ENCODE assay signal across 13 cellular contexts in genomic region chr11:65379698-65380459, GRCh38. TPM values are rescaled to one million over a fixed set of nuclear protein-coding genes. Genes with fewer than 3 reads are reported as not detected.
DNase-seq lines count a peak whose midpoint lies in the region; ATAC-seq, FAIRE-seq and TF ChIP-seq lines count a peak whose summit lies in the region.
"Had no signal": no experiment of that assay in that cellular context is flagged by ENCODE, and none has a peak within 500 bp of the region (broad histone marks: within the 10 kb centered on the region; RNA-seq: fewer than 3 reads in every experiment).

No MANE protein-coding gene starts in this region.

- peaks cover 17% of the 10 kb centered on the region for H3F3A ChIP-seq in smooth muscle cell (ENCODE audit: low read depth)

- intact Hi-C loops in K562 (cut with micrococcal nuclease) = no loop called here

- H3K4me3 ChIP-seq in K562 (no peak overlapping the region), osteoblast (ENCODE audit: insufficient read depth, low read length) (no peak overlapping the region), smooth muscle cell (no peak overlapping the region)
- H3K4me3 ChIP-seq: skin epidermis, thoracic aorta had no signal

- no peaks in the 10 kb centered on the region for H3K9me3 ChIP-seq in K562 (replicated peaks; ENCODE audit: control insufficient read depth, insufficient read depth, low read depth, low read length)
- H3K9me3 ChIP-seq in osteoblast (ENCODE audit: low read depth, low read length) = no peaks in the 10 kb centered on the region
- no peaks in the 10 kb centered on the region for H3K9me3 ChIP-seq in smooth muscle cell (replicated peaks; ENCODE audit: low read depth)
- H3K9me3 ChIP-seq: thoracic aorta had no signal

- FAIRE-seq in K562 (lab: Jason Lieb, UNC) = no peak

- H3K4me1 ChIP-seq in K562 (replicated peaks in 1 of 2; ENCODE audit: control insufficient read depth in 2 of 2, insufficient read depth in 2 of 2, low read length in 2 of 2) = peaks cover 21 to 74% of the 10 kb centered on the region in 2 experiments
- H3K4me1 ChIP-seq in osteoblast (ENCODE audit: insufficient read depth, low read length) = peaks cover 17% of the 10 kb centered on the region
- H3K4me1 ChIP-seq in smooth muscle cell (ENCODE audit: low read depth) = peaks cover 8% of the 10 kb centered on the region

- H3K36me3 ChIP-seq in K562 (ENCODE audit: control insufficient read depth, insufficient read depth, low read length) (no peaks in the 10 kb centered on the region), osteoblast (ENCODE audit: insufficient read depth, low read length) (no peaks in the 10 kb centered on the region), smooth muscle cell (ENCODE audit: low read depth) (no peaks in the 10 kb centered on the region)
- H3K36me3 ChIP-seq: thoracic aorta had no signal

- no peak for TF ChIP-seq RAD21 in K562 (CRISPR knock-in tag; conservative IDR thresholded peaks at IDR 0.05 in 1 of 2, IDR thresholded peaks at IDR 0.05 in 1 of 2)

- H3K27me3 ChIP-seq in K562 (ENCODE audit: control insufficient read depth in 2 of 2, insufficient read depth in 2 of 2, low read length in 2 of 2) (no peaks in the 10 kb centered on the region), osteoblast (ENCODE audit: insufficient read depth, low read length) (no peaks in the 10 kb centered on the region), smooth muscle cell (ENCODE audit: low read depth) (no peaks in the 10 kb centered on the region)

- H3K4me1 Mint-ChIP-seq in T-helper 2 cell treated with Interferon-gamma antibody and Interleukin-4, amounts not matched to agents 5 μg/mL and 100 μg/mL, for 36 hours (ENCODE audit: low read depth) = peaks cover 28% of the 10 kb centered on the region
- H3K4me1 Mint-ChIP-seq in HFFc6 (ENCODE audit: low read depth) = peaks cover 35% of the 10 kb centered on the region

- ATAC-seq in K562 = no peak

- H3K36me3 Mint-ChIP-seq in T-helper 2 cell treated with Interferon-gamma antibody and Interleukin-4, amounts not matched to agents 5 μg/mL and 100 μg/mL, for 36 hours (ENCODE audit: low read depth) = peaks cover 3% of the 10 kb centered on the region
- H3K36me3 Mint-ChIP-seq in HFFc6 (ENCODE audit: low read depth) = no peaks in the 10 kb centered on the region

- TF ChIP-seq POLR2A in K562 (conservative IDR thresholded peaks at IDR 0.05) = no peak

- H3K27ac ChIP-seq in K562 (ENCODE audit: extremely low read depth, low read depth, low read length) = no peak overlapping the region
- H3K27ac ChIP-seq in osteoblast (ENCODE audit: low read depth, low read length) = no peak overlapping the region
- H3K27ac ChIP-seq in smooth muscle cell (ENCODE audit: low read depth) = no peak overlapping the region
- H3K27ac ChIP-seq: thoracic aorta had no signal

- TF ChIP-seq CTCF in HFFc6 (IDR thresholded peaks at IDR 0.05) (no peak), K562 (IDR thresholded peaks at IDR 0.05 in 2 of 3, conservative IDR thresholded peaks at IDR 0.05 in 1 of 3; ENCODE audit: insufficient read depth in 2 of 3, low read depth in 1 of 3, low read length in 3 of 3) (no peak), osteoblast (IDR thresholded peaks at IDR 0.05; ENCODE audit: extremely low read depth, low read depth, low read length) (no peak), GM10248 (IDR thresholded peaks at IDR 0.05; ENCODE audit: control extremely low read depth, extremely low read depth, low read depth, missing control alignments) (no peak), smooth muscle cell (IDR thresholded peaks at IDR 0.05; ENCODE audit: borderline replicate concordance, insufficient read depth, poor library complexity, severe bottlenecking) (no peak)

- H2AFZ ChIP-seq in K562 (ENCODE audit: low read depth, low read length) = no peak overlapping the region
- no peak overlapping the region for H2AFZ ChIP-seq in osteoblast (ENCODE audit: low read length)
- no peak overlapping the region for H2AFZ ChIP-seq in smooth muscle cell (ENCODE audit: low read depth)

- no peak for TF ChIP-seq EP300 in K562 (IDR thresholded peaks at IDR 0.05; ENCODE audit: low read length)

- peak overlapping the region; percentile 53 for H3K4me3 Mint-ChIP-seq in T-helper 2 cell treated with Interferon-gamma antibody and Interleukin-4, amounts not matched to agents 5 μg/mL and 100 μg/mL, for 36 hours
- no peak overlapping the region for H3K4me3 Mint-ChIP-seq in HFFc6
- H3K4me3 Mint-ChIP-seq: endodermal cell had no signal

- no peaks in the 10 kb centered on the region for H3K27me3 Mint-ChIP-seq in T-helper 2 cell treated with Interferon-gamma antibody and Interleukin-4, amounts not matched to agents 5 μg/mL and 100 μg/mL, for 36 hours (ENCODE audit: low read depth)
- H3K27me3 Mint-ChIP-seq in HFFc6 (ENCODE audit: insufficient read depth) = no peaks in the 10 kb centered on the region

- POLR2A ChIA-PET in K562 (lab: Yijun Ruan, JAX) (interaction anchor here (0.6 to 16.2 kb wide), 7 partner anchors 9 to 123 kb away, joined by 3 to 253 read pairs (median 5); partner anchors contain the start of genes MALAT1 and NEAT1), GM10248 (lab: Yijun Ruan, JAX) (interaction anchor here (3.4 kb wide), 1 partner anchor 126 kb away, joined by 20 read pairs; no protein-coding TSS in a partner anchor)

- no peak for DNase-seq in T-helper 2 cell treated with Interferon-gamma antibody and Interleukin-4, amounts not matched to agents 5 μg/mL and 100 μg/mL, for 36 hours (ENCODE audit: low spot score)
- DNase-seq in T-helper 2 cell (no peak), HFFc6 (no peak), K562 (ENCODE audit: extremely low read depth in 1 of 4, low spot score in 3 of 4) (no peak), osteoblast (ENCODE audit: insufficient read length, low spot score, missing footprints) (peak; percentile 10), GM10248 (ENCODE audit: extremely low spot score) (no peak), kidney tubule cell (ENCODE audit: low spot score) (no peak), smooth muscle cell (lab: John Stamatoyannopoulos, UW; ENCODE audit: unreplicated experiment) (no peak)
- DNase-seq: 8988T, endodermal cell, NCI-H1436 had no signal

- peak overlapping the region; percentile 55 for H3K27ac Mint-ChIP-seq in T-helper 2 cell treated with Interferon-gamma antibody and Interleukin-4, amounts not matched to agents 5 μg/mL and 100 μg/mL, for 36 hours
- 0 out of 2 replicates have a peak overlapping the region, but pooled peaks have one; percentile 40 for H3K27ac Mint-ChIP-seq in HFFc6
- H3K27ac Mint-ChIP-seq: endodermal cell had no signal

- H4K20me1 ChIP-seq in K562 (replicated peaks; ENCODE audit: control insufficient read depth, insufficient read depth, low read length) (no peaks in the 10 kb centered on the region; the same call in 1 of the 2 replicates), osteoblast (ENCODE audit: insufficient read depth, low read length) (no peaks in the 10 kb centered on the region), smooth muscle cell (ENCODE audit: low read depth) (no peaks in the 10 kb centered on the region)

- no TSS peak for BruUV-seq in K562 (replicated peaks; lab: Mats Ljungman, UMichigan)

- no peaks in the 10 kb centered on the region for H3K9me1 ChIP-seq in K562 (ENCODE audit: control insufficient read depth, insufficient read depth, low read length)

- H3K4me2 ChIP-seq in K562 (ENCODE audit: insufficient read depth, low read length) = no peak overlapping the region
- H3K4me2 ChIP-seq in osteoblast (ENCODE audit: insufficient read depth, low read length) = no peak overlapping the region
- H3K4me2 ChIP-seq in smooth muscle cell = no peak overlapping the region

- no peaks in the 10 kb centered on the region for H3K9me3 Mint-ChIP-seq in T-helper 2 cell treated with Interferon-gamma antibody and Interleukin-4, amounts not matched to agents 5 μg/mL and 100 μg/mL, for 36 hours
- H3K9me3 Mint-ChIP-seq in HFFc6 = no peaks in the 10 kb centered on the region
- H3K9me3 Mint-ChIP-seq: endodermal cell had no signal

- in situ Hi-C loops in K562 (cut with MboI) = no loop called here

- CTCF ChIA-PET in K562 (lab: Yijun Ruan, JAX; ENCODE audit: low intra/inter-chr PET ratio) (no interaction called here), GM10248 (lab: Yijun Ruan, JAX) (interaction anchor here (1.0 to 2.5 kb wide), 12 partner anchors 7 to 162 kb away, joined by 3 to 9 read pairs (median 3); partner anchors contain the start of gene FRMD8)

- H3K79me2 ChIP-seq in K562 (ENCODE audit: control insufficient read depth, insufficient read depth, low read length) (no peaks in the 10 kb centered on the region), osteoblast (ENCODE audit: insufficient read depth, low read length) (peaks cover 7% of the 10 kb centered on the region), smooth muscle cell (ENCODE audit: low read depth) (no peaks in the 10 kb centered on the region)

- 71% methylated on average over 12 of the region's 13 CpGs for WGBS in K562 (ENCODE audit: insufficient coverage, low coverage, missing lambda C conversion rate)
- 96% methylated on average over 13 of the region's 13 CpGs for WGBS in smooth muscle cell (ENCODE audit: low lambda C conversion rate)

- peak overlapping the region in 1 of 2 experiments; percentile 55; a peak in 1 of 4 replicates for H3K9ac ChIP-seq in K562 (ENCODE audit: insufficient read depth in 1 of 2, low read depth in 2 of 2, low read length in 2 of 2)
- H3K9ac ChIP-seq in smooth muscle cell (ENCODE audit: low read depth) = no peak overlapping the region

RNA-seq across cellular contexts. Expression of gene SLC25A45, which starts 2.6 kb away (rescaled TPM):
- total RNA-seq in HFFc6 (2021; fragmentation: NEBNext Ultra II Directional; extraction: Animal tissue kit (Norgen Biotek cat#: 25700)) = 1 to 10 TPM; 4.9 to 8.9 (median 5.8) TPM
- 2.5 and 2.9 TPM in 2 replicates for total RNA-seq in K562 (2011; cell fraction: chromatin; rRNA removed; ENCODE audit: low replicate concordance)
- total RNA-seq in K562 (2011; cell fraction: nucleolus; rRNA removed) = 2.7 and 3.6 TPM in 2 replicates
- total RNA-seq in K562 (2011; cell fraction: nucleoplasm; rRNA removed) = 2.3 and 2.7 TPM in 2 replicates
- total RNA-seq in K562 (2014; rRNA removed) (0.82 and 2.3 TPM in 2 replicates), K562 (2014; rRNA removed; fragmentation: Illumina TruSeq; extraction: Trizol) (0.55 and 0.57 TPM in 2 replicates), K562 (2015; rRNA removed; fragmentation: Illumina TruSeq; extraction: Trizol) (0.40 and 0.45 TPM in 2 replicates), K562 (2021) (0.92 and 2.2 TPM in 2 replicates), osteoblast (4.1 and 4.3 TPM in 2 replicates), smooth muscle cell (0.81 and 2.2 TPM in 2 replicates)
- polyA plus RNA-seq in K562 (2011; rRNA removed) (0.61 and 0.81 TPM in 2 replicates), K562 (2014; fragmentation: Illumina TruSeq; extraction: Trizol) (0.51 and 0.68 TPM in 2 replicates), K562 (2014; fragmentation: Nextera tagmentation; extraction: Ambion mirVana) (under 1 TPM; 0.15 to 0.34 TPM), K562 (2014; rRNA removed) (0.93 and 1.1 TPM in 2 replicates), smooth muscle cell (3.4 and 7.7 TPM in 2 replicates)
- 0.49 and 0.85 TPM in 2 replicates for polyA plus RNA-seq in K562 (2011; cell fraction: cytosol; rRNA removed)
- polyA plus RNA-seq in K562 (2011; cell fraction: nucleus; rRNA removed) = 1.2 and 3.9 TPM in 2 replicates
- 1.3 and 1.4 TPM in 2 replicates for polyA plus RNA-seq in K562 (2012)
- polyA minus RNA-seq in K562 (2011; rRNA and poly(A)+ RNA removed) = 0.35 and 0.42 TPM in 2 replicates
- polyA minus RNA-seq in K562 (2011; cell fraction: cytosol; rRNA and poly(A)+ RNA removed) = 0.76 and 0.91 TPM in 2 replicates
- polyA minus RNA-seq in K562 (2011; cell fraction: nucleus; rRNA and poly(A)+ RNA removed) = 0.40 and 0.56 TPM in 2 replicates

RNA-seq across cellular contexts. Expression of gene FRMD8, which starts 6.6 kb away (rescaled TPM):
- 10 to 100 TPM; 22.4 to 28.5 (median 27.1) TPM for total RNA-seq in HFFc6 (2021; fragmentation: NEBNext Ultra II Directional; extraction: Animal tissue kit (Norgen Biotek cat#: 25700))
- total RNA-seq in K562 (2011; cell fraction: chromatin; rRNA removed; ENCODE audit: low replicate concordance) = 28.5 and 83.6 TPM in 2 replicates
- 89.6 and 96.9 TPM in 2 replicates for total RNA-seq in K562 (2011; cell fraction: nucleolus; rRNA removed)
- total RNA-seq in K562 (2011; cell fraction: nucleoplasm; rRNA removed) = 32.8 and 36.5 TPM in 2 replicates
- 34.6 and 46.5 TPM in 2 replicates for total RNA-seq in K562 (2014; rRNA removed)
- total RNA-seq in K562 (2014; rRNA removed; fragmentation: Illumina TruSeq; extraction: Trizol) = 6.2 and 8.6 TPM in 2 replicates
- 15.0 and 15.8 TPM in 2 replicates for total RNA-seq in K562 (2015; rRNA removed; fragmentation: Illumina TruSeq; extraction: Trizol)
- 44.2 and 54.5 TPM in 2 replicates for total RNA-seq in K562 (2021)
- 16.0 and 19.9 TPM in 2 replicates for polyA plus RNA-seq in K562 (2011; rRNA removed)
- polyA plus RNA-seq in K562 (2011; cell fraction: cytosol; rRNA removed) = 24.0 and 43.0 TPM in 2 replicates
- polyA plus RNA-seq in K562 (2011; cell fraction: nucleus; rRNA removed) = 25.1 and 46.6 TPM in 2 replicates
- polyA plus RNA-seq in K562 (2012) = 21.4 and 22.5 TPM in 2 replicates
- 12.0 and 19.4 TPM in 2 replicates for polyA plus RNA-seq in K562 (2014; fragmentation: Illumina TruSeq; extraction: Trizol)
- polyA plus RNA-seq in K562 (2014; fragmentation: Nextera tagmentation; extraction: Ambion mirVana) = 1 to 10 TPM; 4.5 to 5.0 TPM
- 33.4 and 41.7 TPM in 2 replicates for polyA plus RNA-seq in K562 (2014; rRNA removed)
- polyA minus RNA-seq in K562 (2011; rRNA and poly(A)+ RNA removed) = 8.4 and 13.5 TPM in 2 replicates
- 21.0 and 21.1 TPM in 2 replicates for polyA minus RNA-seq in K562 (2011; cell fraction: cytosol; rRNA and poly(A)+ RNA removed)
- polyA minus RNA-seq in K562 (2011; cell fraction: nucleus; rRNA and poly(A)+ RNA removed) = 28.1 and 34.6 TPM in 2 replicates
- 62.2 and 78.2 TPM in 2 replicates for total RNA-seq in osteoblast
- total RNA-seq in smooth muscle cell = 16.7 and 19.1 TPM in 2 replicates
- 37.8 and 40.8 TPM in 2 replicates for polyA plus RNA-seq in smooth muscle cell

RNA-seq across cellular contexts. Expression of gene TIGD3, which starts 25.3 kb away (rescaled TPM):
- total RNA-seq in HFFc6 (2021; fragmentation: NEBNext Ultra II Directional; extraction: Animal tissue kit (Norgen Biotek cat#: 25700)) = under 1 TPM in 2 of 6 experiments, not detected in 4; 0.12 to 0.13 TPM
- total RNA-seq in K562 (2011; cell fraction: chromatin; rRNA removed; ENCODE audit: low replicate concordance) = 0.79 and 1.5 TPM in 2 replicates
- total RNA-seq in K562 (2011; cell fraction: nucleolus; rRNA removed) = 1.4 and 1.5 TPM in 2 replicates
- 0.38 and 0.95 TPM in 2 replicates for total RNA-seq in K562 (2011; cell fraction: nucleoplasm; rRNA removed)
- total RNA-seq in K562 (2014; rRNA removed) (1.3 and 2.1 TPM in 2 replicates), K562 (2014; rRNA removed; fragmentation: Illumina TruSeq; extraction: Trizol) (0.29 and 0.44 TPM in 2 replicates), K562 (2015; rRNA removed; fragmentation: Illumina TruSeq; extraction: Trizol) (0.65 and 0.75 TPM in 2 replicates), K562 (2021) (0.81 and 1.3 TPM in 2 replicates), osteoblast (not detected in 2 replicates), smooth muscle cell (0.49 TPM in 1 of 2 replicates, not detected in the other)
- polyA plus RNA-seq in K562 (2011; rRNA removed) (0.39 and 0.56 TPM in 2 replicates), K562 (2014; fragmentation: Illumina TruSeq; extraction: Trizol) (0.49 and 0.64 TPM in 2 replicates), K562 (2014; fragmentation: Nextera tagmentation; extraction: Ambion mirVana) (under 1 TPM; 0.06 to 0.08 TPM), K562 (2014; rRNA removed) (0.61 and 0.98 TPM in 2 replicates), smooth muscle cell (not detected in 2 replicates)
- polyA plus RNA-seq in K562 (2011; cell fraction: cytosol; rRNA removed) = 0.53 and 1.1 TPM in 2 replicates
- 0.79 and 1.1 TPM in 2 replicates for polyA plus RNA-seq in K562 (2011; cell fraction: nucleus; rRNA removed)
- 1.0 and 1.8 TPM in 2 replicates for polyA plus RNA-seq in K562 (2012)
- polyA minus RNA-seq in K562 (2011; rRNA and poly(A)+ RNA removed) = 0.12 and 0.25 TPM in 2 replicates
- 0.64 TPM in 1 of 2 replicates, not detected in the other for polyA minus RNA-seq in K562 (2011; cell fraction: cytosol; rRNA and poly(A)+ RNA removed)
- 0.67 and 0.81 TPM in 2 replicates for polyA minus RNA-seq in K562 (2011; cell fraction: nucleus; rRNA and poly(A)+ RNA removed)
- total RNA-seq: thoracic aorta had no signal

RNA-seq across cellular contexts. Expression of gene NEAT1, which starts 42.7 kb away (rescaled TPM):
- total RNA-seq in HFFc6 (2021; fragmentation: NEBNext Ultra II Directional; extraction: Animal tissue kit (Norgen Biotek cat#: 25700)) = 100 to 1,000 TPM; 185 to 250 (median 213) TPM
- 684 and 1,510 TPM in 2 replicates for total RNA-seq in K562 (2011; cell fraction: chromatin; rRNA removed; ENCODE audit: low replicate concordance)
- 291 and 321 TPM in 2 replicates for total RNA-seq in K562 (2011; cell fraction: nucleolus; rRNA removed)
- 737 and 1,283 TPM in 2 replicates for total RNA-seq in K562 (2011; cell fraction: nucleoplasm; rRNA removed)
- total RNA-seq in K562 (2014; rRNA removed) (15.2 and 20.1 TPM in 2 replicates), K562 (2014; rRNA removed; fragmentation: Illumina TruSeq; extraction: Trizol) (62.8 and 76.9 TPM in 2 replicates), K562 (2015; rRNA removed; fragmentation: Illumina TruSeq; extraction: Trizol) (26.3 and 31.5 TPM in 2 replicates), K562 (2021) (129 and 208 TPM in 2 replicates), osteoblast (818 and 1,122 TPM in 2 replicates), smooth muscle cell (142 and 155 TPM in 2 replicates)
- polyA plus RNA-seq in K562 (2011; rRNA removed) (56.2 and 171 TPM in 2 replicates), K562 (2014; fragmentation: Illumina TruSeq; extraction: Trizol) (137 and 146 TPM in 2 replicates), K562 (2014; fragmentation: Nextera tagmentation; extraction: Ambion mirVana) (10 to 100 TPM; 22.8 to 30.1 TPM), K562 (2014; rRNA removed) (382 and 389 TPM in 2 replicates), smooth muscle cell (14.9 and 84.6 TPM in 2 replicates)
- polyA plus RNA-seq in K562 (2011; cell fraction: cytosol; rRNA removed) = 45.5 and 49.2 TPM in 2 replicates
- 234 and 651 TPM in 2 replicates for polyA plus RNA-seq in K562 (2011; cell fraction: nucleus; rRNA removed)
- polyA plus RNA-seq in K562 (2012) = 312 and 328 TPM in 2 replicates
- 92.6 and 137 TPM in 2 replicates for polyA minus RNA-seq in K562 (2011; rRNA and poly(A)+ RNA removed)
- 19.9 and 35.6 TPM in 2 replicates for polyA minus RNA-seq in K562 (2011; cell fraction: cytosol; rRNA and poly(A)+ RNA removed)
- polyA minus RNA-seq in K562 (2011; cell fraction: nucleus; rRNA and poly(A)+ RNA removed) = 168 and 220 TPM in 2 replicates

RNA-seq across cellular contexts. Expression of gene DPF2, which starts 46.2 kb away (rescaled TPM):
- total RNA-seq in HFFc6 (2021; fragmentation: NEBNext Ultra II Directional; extraction: Animal tissue kit (Norgen Biotek cat#: 25700)) = 10 to 100 TPM; 55.4 to 64.3 (median 61.7) TPM
- total RNA-seq in K562 (2011; cell fraction: chromatin; rRNA removed; ENCODE audit: low replicate concordance) = 75.3 and 142 TPM in 2 replicates
- 65.5 and 74.9 TPM in 2 replicates for total RNA-seq in K562 (2011; cell fraction: nucleolus; rRNA removed)
- 76.9 and 80.5 TPM in 2 replicates for total RNA-seq in K562 (2011; cell fraction: nucleoplasm; rRNA removed)
- total RNA-seq in K562 (2014; rRNA removed) = 34.4 and 44.0 TPM in 2 replicates
- total RNA-seq in K562 (2014; rRNA removed; fragmentation: Illumina TruSeq; extraction: Trizol) = 28.1 and 29.3 TPM in 2 replicates
- total RNA-seq in K562 (2015; rRNA removed; fragmentation: Illumina TruSeq; extraction: Trizol) = 41.0 and 41.1 TPM in 2 replicates
- 74.6 and 76.3 TPM in 2 replicates for total RNA-seq in K562 (2021)
- polyA plus RNA-seq in K562 (2011; rRNA removed) = 29.7 and 40.3 TPM in 2 replicates
- polyA plus RNA-seq in K562 (2011; cell fraction: cytosol; rRNA removed) = 44.3 and 45.4 TPM in 2 replicates
- 64.8 and 70.4 TPM in 2 replicates for polyA plus RNA-seq in K562 (2011; cell fraction: nucleus; rRNA removed)
- 54.9 and 55.8 TPM in 2 replicates for polyA plus RNA-seq in K562 (2012)
- 65.0 and 81.7 TPM in 2 replicates for polyA plus RNA-seq in K562 (2014; fragmentation: Illumina TruSeq; extraction: Trizol)
- polyA plus RNA-seq in K562 (2014; fragmentation: Nextera tagmentation; extraction: Ambion mirVana) = 10 to 100 TPM; 15.6 to 33.2 TPM
- 33.2 and 35.6 TPM in 2 replicates for polyA plus RNA-seq in K562 (2014; rRNA removed)
- polyA minus RNA-seq in K562 (2011; rRNA and poly(A)+ RNA removed) = 31.7 and 32.1 TPM in 2 replicates
- 25.4 and 35.7 TPM in 2 replicates for polyA minus RNA-seq in K562 (2011; cell fraction: cytosol; rRNA and poly(A)+ RNA removed)
- polyA minus RNA-seq in K562 (2011; cell fraction: nucleus; rRNA and poly(A)+ RNA removed) = 21.1 and 35.7 TPM in 2 replicates
- 44.2 and 48.1 TPM in 2 replicates for total RNA-seq in osteoblast
- total RNA-seq in smooth muscle cell = 40.1 and 40.5 TPM in 2 replicates
- polyA plus RNA-seq in smooth muscle cell = 69.4 and 82.1 TPM in 2 replicates
